7 cellular contexts compared by ENCODE assay signal in the genomic region with DNA sequence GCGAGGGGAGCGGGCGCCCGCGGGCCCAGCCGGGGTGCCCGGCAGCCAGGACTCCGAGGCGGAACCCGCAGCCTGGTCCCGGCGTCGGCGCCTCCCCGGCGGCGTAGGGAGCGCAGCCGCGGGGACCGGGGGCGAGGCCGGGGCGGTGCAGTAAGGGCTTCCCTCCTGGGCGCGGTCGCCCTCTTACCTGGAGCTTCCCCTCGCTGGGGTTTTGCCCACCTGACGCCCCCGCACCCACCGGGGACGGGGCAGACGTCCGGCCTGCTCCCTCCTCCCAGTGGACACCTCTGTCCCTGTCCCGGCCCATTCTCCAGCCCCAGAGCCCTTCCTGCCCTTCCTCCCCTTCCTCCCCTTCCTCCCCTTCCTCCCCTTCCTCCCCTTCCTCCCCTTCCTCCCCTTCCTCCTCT. TPM values are rescaled to one million over a fixed set of nuclear protein-coding genes. Genes with fewer than 3 reads are reported as not detected.
A peak's percentile ranks its signal among the peaks of the same experiment; 100 is the strongest.
DNase-seq lines count a peak whose midpoint lies in the region; ATAC-seq and TF ChIP-seq lines count a peak whose summit lies in the region.

No MANE protein-coding gene starts in this region.

- no peak overlapping the region for H3K27ac ChIP-seq in GM23338 (ENCODE audit: low read depth)

- peak overlapping the region; percentile 97 for H3K4me2 ChIP-seq in GM23338

- H3K4me3 Mint-ChIP-seq in GM23338, result peak overlapping the region; percentile 95

- ATAC-seq in GM18498 (IDR thresholded peaks at IDR 0.05; ENCODE audit: unreplicated experiment), result peak; percentile 32
- peak; percentile 66 for ATAC-seq in GM23338
- peak; percentile 49 to 55 for ATAC-seq in activated naive CD4-positive, alpha-beta T cell treated with anti-CD3 and anti-CD28 coated beads, Interleukin-2, amount 50 U/mL, for 72 hours

- peaks cover 15% of the 10 kb centered on the region for H3K27me3 Mint-ChIP-seq in GM23338 (ENCODE audit: insufficient read depth, low read depth, poor library complexity)

- H3F3A ChIP-seq in GM23338 (replicated peaks; ENCODE audit: low read depth), result peaks cover 11% of the 10 kb centered on the region; the same call in 1 of the 2 replicates

- H3K9me2 ChIP-seq in GM23338 (ENCODE audit: insufficient read depth), result no peaks in the 10 kb centered on the region

- H3K27me3 ChIP-seq in GM23338 (ENCODE audit: insufficient read depth) (peaks cover 6% of the 10 kb centered on the region; the same call in 1 of the 2 replicates), iPS-15b (ENCODE audit: control insufficient read depth, insufficient read depth, low read length) (no peaks in the 10 kb centered on the region)

- peaks cover 15% of the 10 kb centered on the region; the same call in 2 of the 3 replicates for H3K4me1 Mint-ChIP-seq in GM23338

- H3K79me2 ChIP-seq in GM23338 (replicated peaks; ENCODE audit: insufficient read depth), result peaks cover 52% of the 10 kb centered on the region

- H3K4me1 ChIP-seq in GM23338 (ENCODE audit: insufficient read depth), result peaks cover 12% of the 10 kb centered on the region; the same call in 1 of the 2 replicates
- H3K4me1 ChIP-seq in iPS-15b (ENCODE audit: control insufficient read depth, insufficient read depth, low read length), result no peaks in the 10 kb centered on the region

- peaks cover 24% of the 10 kb centered on the region for H4K20me1 ChIP-seq in GM23338 (replicated peaks; ENCODE audit: insufficient read depth)

- DNase-seq in GM23338 (ENCODE audit: low spot score), result no peak
- DNase-seq in NAMALWA (ENCODE audit: low spot score), result peak; percentile 41
- DNase-seq in activated naive CD4-positive, alpha-beta T cell treated with anti-CD3 and anti-CD28 coated beads, Interleukin-2, amount 50 U/mL, for 72 hours (ENCODE audit: low spot score in 2 of 2), result peak in 1 of 2 donors; percentile 64
- peak; percentile 13 to 44 for DNase-seq in stimulated activated CD4-positive, alpha-beta T cell treated with anti-CD3 and anti-CD28 coated beads, Interleukin-1b, Interleukin-23, amount 100 ng/mL, for 4 hours (ENCODE audit: low read depth in 2 of 2)
- no peak for DNase-seq in NCI-H187 treated with DMSO at 0.1 percent for 48 hours (lab: John Stamatoyannopoulos, UW)

- H3K9ac ChIP-seq in iPS-15b (ENCODE audit: low read depth, low read length), result peak overlapping the region; percentile 73

- H2AFZ ChIP-seq in GM23338, result peak overlapping the region; percentile 94; the same call in 1 of the 2 replicates

- H3K9me3 ChIP-seq in iPS-15b (ENCODE audit: control insufficient read depth, insufficient read depth, low read length), result no peaks in the 10 kb centered on the region

- no peak overlapping the region for H3K27ac Mint-ChIP-seq in GM23338
- peak overlapping the region; percentile 89 to 92 for H3K27ac Mint-ChIP-seq in activated naive CD4-positive, alpha-beta T cell treated with anti-CD3 and anti-CD28 coated beads, Interleukin-2, amount 50 U/mL, for 72 hours

- H3K36me3 Mint-ChIP-seq in GM23338 (ENCODE audit: low read depth), result peaks cover 42% of the 10 kb centered on the region
- H3K36me3 Mint-ChIP-seq in activated naive CD4-positive, alpha-beta T cell treated with anti-CD3 and anti-CD28 coated beads, Interleukin-2, amount 50 U/mL, for 72 hours, result peaks cover 14 to 35% of the 10 kb centered on the region in 2 donors

- H3K36me3 ChIP-seq in GM23338 (ENCODE audit: insufficient read depth), result peaks cover 15% of the 10 kb centered on the region
- H3K36me3 ChIP-seq in iPS-15b (ENCODE audit: control insufficient read depth, insufficient read depth, low read length), result peaks cover 7% of the 10 kb centered on the region

- H3K9me3 Mint-ChIP-seq in GM23338, result peaks cover 9% of the 10 kb centered on the region; the same call in 1 of the 3 replicates
- no peaks in the 10 kb centered on the region for H3K9me3 Mint-ChIP-seq in activated naive CD4-positive, alpha-beta T cell treated with anti-CD3 and anti-CD28 coated beads, Interleukin-2, amount 50 U/mL, for 72 hours

- TF ChIP-seq CTCF in GM23338 (conservative IDR thresholded peaks at IDR 0.05; ENCODE audit: low read depth in 2 of 2), result no peak

- H3K4me3 ChIP-seq in GM23338, result peak overlapping the region; percentile 99
- H3K4me3 ChIP-seq in iPS-15b (ENCODE audit: low read depth, low read length), result peak overlapping the region; percentile 91

TF ChIP-seq in GM23338, 12 proteins besides CTCF, POLR2A, EP300 and RAD21:
- no peak for TF ChIP-seq ZNF331 (CRISPR knock-in tag; IDR thresholded peaks at IDR 0.05; ENCODE audit: low read depth)
- peak; percentile 67; the same call in 1 of the 2 replicates for TF ChIP-seq POLR2AphosphoS5 (IDR thresholded peaks at IDR 0.05; ENCODE audit: low read depth)

RNA-seq across cellular contexts. Expression of gene TUBA1C, which starts 0.4 kb away (rescaled TPM):
- total RNA-seq in GM23338 (2014; rRNA removed; shearing (Covaris generic)), result 608 and 728 TPM in 2 replicates
- 187 and 191 TPM in 2 replicates for polyA plus RNA-seq in GM23338 (2016; fragmentation: Nextera tagmentation; extraction: Ambion mirVana)
- 100 to 1,000 TPM; 260 to 263 TPM for total RNA-seq in activated naive CD4-positive, alpha-beta T cell treated with anti-CD3 and anti-CD28 coated beads, Interleukin-2, amount 50 U/mL, for 72 hours

RNA-seq across cellular contexts. Expression of gene PRPH, which starts 30.5 kb away (rescaled TPM):
- total RNA-seq in GM23338 (2014; rRNA removed; shearing (Covaris generic)), result 0.24 and 0.62 TPM in 2 replicates
- 0.36 and 0.43 TPM in 2 replicates for polyA plus RNA-seq in GM23338 (2016; fragmentation: Nextera tagmentation; extraction: Ambion mirVana)
- not detected for total RNA-seq in activated naive CD4-positive, alpha-beta T cell treated with anti-CD3 and anti-CD28 coated beads, Interleukin-2, amount 50 U/mL, for 72 hours

RNA-seq across cellular contexts. Expression of gene TROAP, which starts 58.6 kb away (rescaled TPM):
- 27.6 and 46.4 TPM in 2 replicates for total RNA-seq in GM23338 (2014; rRNA removed; shearing (Covaris generic))
- polyA plus RNA-seq in GM23338 (2016; fragmentation: Nextera tagmentation; extraction: Ambion mirVana), result 44.7 and 47.5 TPM in 2 replicates
- 100 to 1,000 TPM in 1 of 2 donors, 10 to 100 TPM in 1; 67.4 to 134 TPM for total RNA-seq in activated naive CD4-positive, alpha-beta T cell treated with anti-CD3 and anti-CD28 coated beads, Interleukin-2, amount 50 U/mL, for 72 hours

Comparison
In these comparisons a context has a peak if more than half of its experiments do, and no peak if none do; other contexts are left out.
1. DNase-seq: peak in NAMALWA (single experiment) and stimulated activated CD4-positive, alpha-beta T cell treated with anti-CD3 and anti-CD28 coated beads, Interleukin-1b, Interleukin-23, amount 100 ng/mL, for 4 hours (2 of 2); none in GM23338 (single experiment) and NCI-H187 treated with DMSO at 0.1 percent for 48 hours (single experiment).
2. Peak in every context shown above with its lines, with median percentiles within 50 percentile points of each other: ATAC-seq.